16 cellular contexts compared by ENCODE assay signal in the genomic region with DNA sequence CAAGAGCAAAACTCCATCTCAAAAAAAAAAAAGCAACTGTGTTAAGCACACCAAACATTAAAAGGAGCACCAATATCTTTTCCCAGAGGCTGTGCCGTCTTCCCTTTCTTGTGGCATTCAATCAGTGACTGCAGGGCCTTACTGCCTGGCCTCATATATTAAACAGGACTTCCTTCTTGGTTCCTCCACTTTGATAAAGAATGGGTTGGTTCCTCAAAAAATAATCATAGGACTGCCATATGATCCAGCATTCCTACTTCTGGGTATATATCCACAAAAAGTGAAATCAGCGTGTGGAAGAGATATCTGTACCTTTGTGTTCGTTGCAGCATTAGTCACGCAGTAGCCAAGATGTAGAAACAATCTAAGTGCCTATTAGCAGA. TPM values are rescaled to one million over a fixed set of nuclear protein-coding genes. Genes with fewer than 3 reads are reported as not detected.
DNase-seq lines count a peak whose midpoint lies in the region; ATAC-seq and TF ChIP-seq lines count a peak whose summit lies in the region.
"Had no signal": no experiment of that assay in that cellular context is flagged by ENCODE, and none has a peak within 500 bp of the region (broad histone marks: within the 10 kb centered on the region; RNA-seq: fewer than 3 reads in every experiment).

No MANE protein-coding gene starts in this region.

- no peaks in the 10 kb centered on the region for H3K9me2 ChIP-seq in SU-DHL-6 (replicated peaks; ENCODE audit: insufficient read depth, low read length)

- ATAC-seq in natural killer cell, result no peak
- ATAC-seq in natural killer cell treated with Interleukin-12 subunit alpha and Interleukin-12 subunit beta and Interleukin-15 and Interleukin-18, amount 100 ng/mL, for 72 hours, result no peak
- ATAC-seq in esophagus mucosa, result no peak
- no peak for ATAC-seq in GM19397 (IDR thresholded peaks at IDR 0.05; ENCODE audit: unreplicated experiment)
- ATAC-seq in GM21447 (IDR thresholded peaks at IDR 0.05; ENCODE audit: unreplicated experiment), result no peak
- ATAC-seq: activated T-cell treated with anti-CD3 and anti-CD28 coated beads, Interleukin-2, amount 50 U/mL, for 72 hours; effector memory CD8-positive, alpha-beta T cell had no signal

- no peaks in the 10 kb centered on the region for H3K27me3 Mint-ChIP-seq in natural killer cell (ENCODE audit: low read depth in 2 of 2)
- no peaks in the 10 kb centered on the region for H3K27me3 Mint-ChIP-seq in natural killer cell treated with Interleukin-12 subunit alpha and Interleukin-12 subunit beta and Interleukin-15 and Interleukin-18, amount 100 ng/mL, for 72 hours
- H3K27me3 Mint-ChIP-seq in nephron (ENCODE audit: low read depth), result peaks cover 3% of the 10 kb centered on the region

- H2AFZ ChIP-seq in SU-DHL-6 (ENCODE audit: low read depth, low read length, severe bottlenecking), result no peak overlapping the region

- H3K79me2 ChIP-seq in SU-DHL-6 (ENCODE audit: insufficient read depth, low read length), result no peaks in the 10 kb centered on the region

- H3K36me3 ChIP-seq in SU-DHL-6 (ENCODE audit: low read length), result no peaks in the 10 kb centered on the region
- H3K36me3 ChIP-seq: cardiac muscle cell, neutrophil had no signal

- no peaks in the 10 kb centered on the region for H4K20me1 ChIP-seq in SU-DHL-6 (ENCODE audit: low read depth, low read length)

- intact Hi-C loops in natural killer cell (cut with micrococcal nuclease), result loop anchor here (5.0 kb wide), 2 partner anchors 40 to 100 kb away; a partner anchor contains a TSS

- H3K9me3 Mint-ChIP-seq in natural killer cell (no peaks in the 10 kb centered on the region), nephron (no peaks in the 10 kb centered on the region)
- H3K9me3 Mint-ChIP-seq in natural killer cell treated with Interleukin-12 subunit alpha and Interleukin-12 subunit beta and Interleukin-15 and Interleukin-18, amount 100 ng/mL, for 72 hours, result no peaks in the 10 kb centered on the region
- H3K9me3 Mint-ChIP-seq: activated T-cell treated with anti-CD3 and anti-CD28 coated beads, Interleukin-2, amount 50 U/mL, for 72 hours; effector memory CD8-positive, alpha-beta T cell had no signal

- peak overlapping the region; percentile 75 to 83 for H3K27ac Mint-ChIP-seq in natural killer cell
- H3K27ac Mint-ChIP-seq in natural killer cell treated with Interleukin-12 subunit alpha and Interleukin-12 subunit beta and Interleukin-15 and Interleukin-18, amount 100 ng/mL, for 72 hours, result no peak overlapping the region
- peak overlapping the region in 2 of 3 experiments; percentile 11 to 45 for H3K27ac Mint-ChIP-seq in nephron
- H3K27ac Mint-ChIP-seq: activated T-cell treated with anti-CD3 and anti-CD28 coated beads, Interleukin-2, amount 50 U/mL, for 72 hours; effector memory CD8-positive, alpha-beta T cell had no signal

- peak overlapping the region; percentile 66; the same call in 1 of the 2 replicates for H3K27ac ChIP-seq in SU-DHL-6 (ENCODE audit: low read depth, low read length)
- H3K27ac ChIP-seq: SK-N-MC had no signal

- H3F3A ChIP-seq in SU-DHL-6 (ENCODE audit: insufficient read depth), result peaks cover 15% of the 10 kb centered on the region; the same call in 1 of the 2 replicates

- no peak overlapping the region for H3K4me2 ChIP-seq in SU-DHL-6 (ENCODE audit: low read depth, low read length, poor library complexity, severe bottlenecking)

- H3K4me3 Mint-ChIP-seq in natural killer cell, result peak overlapping the region; percentile 14
- H3K4me3 Mint-ChIP-seq in natural killer cell treated with Interleukin-12 subunit alpha and Interleukin-12 subunit beta and Interleukin-15 and Interleukin-18, amount 100 ng/mL, for 72 hours, result no peak overlapping the region
- H3K4me3 Mint-ChIP-seq in nephron, result no peak overlapping the region
- H3K4me3 Mint-ChIP-seq: activated T-cell treated with anti-CD3 and anti-CD28 coated beads, Interleukin-2, amount 50 U/mL, for 72 hours; effector memory CD8-positive, alpha-beta T cell had no signal

- H3K9ac ChIP-seq in SU-DHL-6 (ENCODE audit: low read length), result no peak overlapping the region

- H3K36me3 Mint-ChIP-seq in natural killer cell (no peaks in the 10 kb centered on the region), nephron (ENCODE audit: low read depth) (no peaks in the 10 kb centered on the region)
- no peaks in the 10 kb centered on the region for H3K36me3 Mint-ChIP-seq in natural killer cell treated with Interleukin-12 subunit alpha and Interleukin-12 subunit beta and Interleukin-15 and Interleukin-18, amount 100 ng/mL, for 72 hours

- no peak overlapping the region for H3K4me3 ChIP-seq in SU-DHL-6 (ENCODE audit: insufficient read depth, low read length, poor library complexity, severe bottlenecking)
- H3K4me3 ChIP-seq: cardiac muscle cell, SK-N-MC had no signal

- no peak for DNase-seq in natural killer cell
- no peak for DNase-seq in natural killer cell treated with Interleukin-12 subunit alpha and Interleukin-12 subunit beta and Interleukin-15 and Interleukin-18, amount 100 ng/mL, for 72 hours (ENCODE audit: low spot score)
- no peak for DNase-seq in central memory CD4-positive, alpha-beta T cell
- DNase-seq: activated CD4-positive, alpha-beta T cell treated with anti-CD3 and anti-CD28 coated beads, Interleukin-2, amount 50 U/mL, for 48 hours; activated T-cell treated with anti-CD3 and anti-CD28 coated beads, Interleukin-2, amount 50 U/mL, for 72 hours; effector memory CD8-positive, alpha-beta T cell; NCI-H146; NCI-H446 had no signal

- H3K9me3 ChIP-seq in SU-DHL-6 (ENCODE audit: insufficient read depth, low read length), result no peaks in the 10 kb centered on the region
- H3K9me3 ChIP-seq: neutrophil had no signal

- H3K4me1 Mint-ChIP-seq in natural killer cell (peaks cover 17 to 24% of the 10 kb centered on the region in 2 donors), nephron (peaks cover 21% of the 10 kb centered on the region)
- H3K4me1 Mint-ChIP-seq in natural killer cell treated with Interleukin-12 subunit alpha and Interleukin-12 subunit beta and Interleukin-15 and Interleukin-18, amount 100 ng/mL, for 72 hours (ENCODE audit: low read depth in 2 of 2), result peaks cover 13 to 14% of the 10 kb centered on the region in 2 donors

- no peaks in the 10 kb centered on the region for H3K27me3 ChIP-seq in SU-DHL-6 (ENCODE audit: low read length)
- H3K27me3 ChIP-seq: cardiac muscle cell, neutrophil had no signal

- TF ChIP-seq CTCF in natural killer cell (IDR thresholded peaks at IDR 0.05), result no peak
- no peak for TF ChIP-seq CTCF in SU-DHL-6 (IDR thresholded peaks at IDR 0.05; ENCODE audit: insufficient read depth, low read length, poor library complexity, severe bottlenecking)
- TF ChIP-seq CTCF in nephron (IDR thresholded peaks at IDR 0.05; ENCODE audit: unreplicated experiment in 3 of 3), result no peak

RNA-seq across cellular contexts. Expression of a gene that starts 40.3 kb away (rescaled TPM):
- total RNA-seq in natural killer cell (10 to 100 TPM; 59.7 to 74.5 (median 71.2) TPM), esophagus mucosa (22.8 TPM)
- total RNA-seq in natural killer cell treated with Interleukin-12 subunit alpha and Interleukin-12 subunit beta and Interleukin-15 and Interleukin-18, amount 100 ng/mL, for 72 hours, result 10 to 100 TPM in 1 of 2 donors, 1 to 10 TPM in 1; 9.7 to 12.1 TPM

RNA-seq across cellular contexts. Expression of a gene that starts 46.7 kb away (rescaled TPM):
- total RNA-seq in natural killer cell (10 to 100 TPM in 2 of 3 donors, 1 to 10 TPM in 1; 8.8 to 13.9 (median 12.2) TPM), esophagus mucosa (7.2 TPM)
- 1 to 10 TPM; 4.7 to 6.9 TPM for total RNA-seq in natural killer cell treated with Interleukin-12 subunit alpha and Interleukin-12 subunit beta and Interleukin-15 and Interleukin-18, amount 100 ng/mL, for 72 hours

Comparison
In these comparisons a context has a peak if more than half of its experiments do, and no peak if none do; other contexts are left out.
1. H3K27ac Mint-ChIP-seq: peak in natural killer cell (2 of 2) and nephron (2 of 3); none in natural killer cell treated with Interleukin-12 subunit alpha and Interleukin-12 subunit beta and Interleukin-15 and Interleukin-18, amount 100 ng/mL, for 72 hours (0 of 2).